In genomic region chr10:76031769-76032441, GRCh38 we compare ENCODE assay signal across 20 cellular contexts.
"Had no signal": no experiment of that assay in that cellular context is flagged by ENCODE, and none has a peak within 500 bp of the region (broad histone marks: within the 10 kb centered on the region; RNA-seq: fewer than 3 reads in every experiment).

No MANE protein-coding gene starts in this region.

- DNase-seq: cortex of kidney; effector memory CD8-positive, alpha-beta T cell; erythroblast; hypothalamus; kidney; mesenchymal stem cell; mucosa of descending colon; naive thymus-derived CD4-positive, alpha-beta T cell; nucleus accumbens; sigmoid colon; stimulated activated CD4-positive, alpha-beta T cell treated with anti-CD3 and anti-CD28 coated beads, Interleukin-2, amount 100 ng/mL, for 24 hours; stimulated activated CD4-positive, alpha-beta T cell treated with anti-CD3 and anti-CD28 coated beads, Interleukin-4, amount 100 ng/mL, for 24 hours; stimulated activated naive CD8-positive, alpha-beta T cell treated with anti-CD3 and anti-CD28 coated beads, Interleukin-15, Interleukin-2, amounts not matched to agents 100 U/mL and 50 U/mL, for 24 hours; substantia nigra; testis; tibial artery had no signal

- ATAC-seq: effector memory CD8-positive, alpha-beta T cell; mucosa of descending colon; naive thymus-derived CD4-positive, alpha-beta T cell; stimulated activated effector memory CD8-positive, alpha-beta T cell treated with anti-CD3 and anti-CD28 coated beads, Interleukin-12 subunit alpha, Interleukin-12 subunit beta, amount 100 ng/mL, for 72 hours; stimulated activated naive CD8-positive, alpha-beta T cell treated with anti-CD3 and anti-CD28 coated beads, Interleukin-15, Interleukin-2, amounts not matched to agents 100 U/mL and 50 U/mL, for 24 hours had no signal

- H3K9me3 ChIP-seq: mucosa of descending colon, prostate gland, right atrium auricular region, sigmoid colon, testis, tibial artery had no signal

- H3K27ac ChIP-seq: neural progenitor cell, prostate gland, right atrium auricular region, sigmoid colon, testis, tibial artery had no signal

- H3K36me3 ChIP-seq: neural progenitor cell, prostate gland, right atrium auricular region, sigmoid colon, tibial artery had no signal

- H3K27me3 ChIP-seq: neural progenitor cell, right atrium auricular region, sigmoid colon, testis, tibial artery had no signal

- H3K4me1 ChIP-seq: testis had no signal

- H3K4me3 ChIP-seq: mucosa of descending colon, neural progenitor cell, prostate gland, right atrium auricular region, sigmoid colon, testis, tibial artery had no signal

- H3K9ac ChIP-seq: neural progenitor cell had no signal
